Comparison of ENCODE assay signal across 21 cellular contexts in genomic region chr6:129680633-129681032, GRCh38. TPM values are rescaled to one million over a fixed set of nuclear protein-coding genes. Genes with fewer than 3 reads are reported as not detected.
DNase-seq lines count a peak whose midpoint lies in the region; TF ChIP-seq lines count a peak whose summit lies in the region.
"Had no signal": no experiment of that assay in that cellular context is flagged by ENCODE, and none has a peak within 500 bp of the region (broad histone marks: within the 10 kb centered on the region; RNA-seq: fewer than 3 reads in every experiment).

No MANE protein-coding gene starts in this region.

- no peaks in the 10 kb centered on the region for H3K27me3 ChIP-seq in mammary epithelial cell (ENCODE audit: insufficient read depth, low read length)
- H3K27me3 ChIP-seq in ascending aorta = no peaks in the 10 kb centered on the region
- no peaks in the 10 kb centered on the region for H3K27me3 ChIP-seq in suprapubic skin
- H3K27me3 ChIP-seq: colonic mucosa, neural progenitor cell had no signal

- H3K9me3 Mint-ChIP-seq in MCF 10A (ENCODE audit: unreplicated experiment) (no peaks in the 10 kb centered on the region), nephron (no peaks in the 10 kb centered on the region)
- H3K9me3 Mint-ChIP-seq: GM23338, mesothelial cell of epicardium, neural progenitor cell, T-cell had no signal

- H3K9ac ChIP-seq in mammary epithelial cell (ENCODE audit: insufficient read depth, low read length) = no peak overlapping the region
- H3K9ac ChIP-seq: KMS-11, neural progenitor cell had no signal

- no peaks in the 10 kb centered on the region for H3K36me3 ChIP-seq in mammary epithelial cell (ENCODE audit: insufficient read depth, low read length)
- no peaks in the 10 kb centered on the region for H3K36me3 ChIP-seq in ascending aorta
- no peaks in the 10 kb centered on the region for H3K36me3 ChIP-seq in suprapubic skin
- H3K36me3 ChIP-seq: colonic mucosa, neural progenitor cell had no signal

- WGBS in mammary epithelial cell (ENCODE audit: low coverage, missing lambda C conversion rate) = 76% methylated on average over 4 of the region's 4 CpGs
- WGBS in suprapubic skin = 78% methylated on average over 4 of the region's 4 CpGs

- TF ChIP-seq POLR2A in suprapubic skin (IDR thresholded peaks at IDR 0.05) = no peak

- no peak for TF ChIP-seq EP300 in suprapubic skin (IDR thresholded peaks at IDR 0.05)

- H3K9me3 ChIP-seq in mammary epithelial cell (replicated peaks; ENCODE audit: insufficient read depth, low read length) = no peaks in the 10 kb centered on the region
- no peaks in the 10 kb centered on the region for H3K9me3 ChIP-seq in ascending aorta
- no peaks in the 10 kb centered on the region for H3K9me3 ChIP-seq in suprapubic skin
- H3K9me3 ChIP-seq: colonic mucosa had no signal

- no peak overlapping the region for H2AFZ ChIP-seq in mammary epithelial cell (ENCODE audit: low read depth, low read length)
- H2AFZ ChIP-seq: GM23338, neural progenitor cell had no signal

- no peak for DNase-seq in MCF 10A (ENCODE audit: unreplicated experiment)
- no peak for DNase-seq in mammary epithelial cell
- DNase-seq in ascending aorta (ENCODE audit: low spot score in 2 of 2) = no peak
- DNase-seq in suprapubic skin (ENCODE audit: low spot score in 2 of 2) = no peak
- DNase-seq in OCI-M1 (lab: John Stamatoyannopoulos, UW) = no peak
- no peak for DNase-seq in superior temporal gyrus (ENCODE audit: extremely low spot score)
- no peak for DNase-seq in GM10248 (ENCODE audit: extremely low spot score)
- DNase-seq: ACHN; activated CD8-positive, alpha-beta T cell treated with anti-CD3 and anti-CD28 coated beads, Interleukin-2, amount 10 ng/mL, durations not matched to agents 7 days and 5 days; anterior cingulate cortex; colonic mucosa; NCI-H1105; NCI-H2171; T-cell had no signal

- H3K27ac Mint-ChIP-seq in MCF 10A (ENCODE audit: low read depth, unreplicated experiment) (peak overlapping the region; percentile 65), nephron (peak overlapping the region; percentile 3 to 45 (median 39))
- H3K27ac Mint-ChIP-seq: activated CD8-positive, alpha-beta T cell treated with anti-CD3 and anti-CD28 coated beads, Interleukin-2, amount 10 ng/mL, durations not matched to agents 7 days and 5 days; GM23338; mesothelial cell of epicardium; neural progenitor cell had no signal

- peaks cover 8% of the 10 kb centered on the region for H3K36me3 Mint-ChIP-seq in MCF 10A (ENCODE audit: insufficient read depth, unreplicated experiment)
- H3K36me3 Mint-ChIP-seq in nephron (ENCODE audit: low read depth) = peaks cover 5% of the 10 kb centered on the region
- H3K36me3 Mint-ChIP-seq: mesothelial cell of epicardium, neural progenitor cell, T-cell had no signal

- CTCF ChIA-PET in MCF 10A (lab: Yijun Ruan, JAX) = interaction anchor here (1.1 to 2.0 kb wide), 3 partner anchors 18 to 83 kb away, joined by 3 to 8 read pairs (median 6); no protein-coding TSS in a partner anchor
- CTCF ChIA-PET in mammary epithelial cell (lab: Charles Lee; ENCODE audit: low non-redundant PET) = no interaction called here
- CTCF ChIA-PET in GM10248 (lab: Yijun Ruan, JAX) = interaction anchor here (0.8 to 4.0 kb wide), 3 partner anchors 9 to 39 kb away, joined by 3 to 46 read pairs (median 5); no protein-coding TSS in a partner anchor

- no TSS peak for BruUV-seq in MCF 10A (replicated peaks; lab: Mats Ljungman, UMichigan)
- no TSS peak for BruUV-seq in mammary epithelial cell (replicated peaks; lab: Mats Ljungman, UMichigan)

- H3K27me3 Mint-ChIP-seq in MCF 10A (ENCODE audit: insufficient read depth, unreplicated experiment) = no peaks in the 10 kb centered on the region
- no peaks in the 10 kb centered on the region for H3K27me3 Mint-ChIP-seq in nephron (ENCODE audit: low read depth)
- H3K27me3 Mint-ChIP-seq: T-cell had no signal

- dilution Hi-C loops in mammary epithelial cell (cut with HindIII; ENCODE audit: low sequenced_read_pairs) = no loop called here

- H3K4me1 Mint-ChIP-seq in MCF 10A (ENCODE audit: insufficient read depth, unreplicated experiment) = peaks cover 58% of the 10 kb centered on the region
- peaks cover 55% of the 10 kb centered on the region for H3K4me1 Mint-ChIP-seq in nephron

- POLR2A ChIA-PET in MCF 10A (lab: Yijun Ruan, JAX) = interaction anchor here (4.7 kb wide), 1 partner anchor 28 kb away, joined by 81 read pairs; the partner anchor contains the start of gene ARHGAP18
- POLR2A ChIA-PET in GM10248 (lab: Yijun Ruan, JAX) = no interaction called here

- H3K79me2 ChIP-seq in mammary epithelial cell (ENCODE audit: insufficient read depth, low read length) = peaks cover 82% of the 10 kb centered on the region

- H3K27ac ChIP-seq in mammary epithelial cell (ENCODE audit: insufficient read depth, low read depth, low read length) (no peak overlapping the region), ascending aorta (peak overlapping the region; percentile 47 to 60), suprapubic skin (peak overlapping the region; percentile 73)
- H3K27ac ChIP-seq: colonic mucosa, KMS-11, neural progenitor cell, VCaP had no signal

- H3K4me2 ChIP-seq in mammary epithelial cell (ENCODE audit: insufficient read depth, low read depth, low read length) = no peak overlapping the region
- H3K4me2 ChIP-seq: GM23338, KMS-11, neural progenitor cell, smooth muscle cell had no signal

- H3K4me3 ChIP-seq in mammary epithelial cell (replicated peaks in 1 of 3; ENCODE audit: insufficient read depth in 1 of 3, low read depth in 2 of 3, low read length in 3 of 3) (no peak overlapping the region), ascending aorta (no peak overlapping the region), suprapubic skin (no peak overlapping the region)
- H3K4me3 ChIP-seq: colonic mucosa, GM23338, neural progenitor cell, smooth muscle cell had no signal

- TF ChIP-seq CTCF in MCF 10A (IDR thresholded peaks at IDR 0.05; ENCODE audit: unreplicated experiment) (no peak), mammary epithelial cell (conservative IDR thresholded peaks at IDR 0.05 in 1 of 2, IDR thresholded peaks at IDR 0.05 in 1 of 2; ENCODE audit: extremely low read depth in 1 of 2, insufficient read depth in 1 of 2, low read depth in 1 of 2, low read length in 2 of 2) (no peak), ascending aorta (IDR thresholded peaks at IDR 0.05) (no peak), nephron (IDR thresholded peaks at IDR 0.05; ENCODE audit: unreplicated experiment in 3 of 3) (no peak), suprapubic skin (IDR thresholded peaks at IDR 0.05) (no peak), GM10248 (IDR thresholded peaks at IDR 0.05; ENCODE audit: control extremely low read depth, extremely low read depth, low read depth, missing control alignments) (no peak)

- H4K20me1 ChIP-seq in mammary epithelial cell (ENCODE audit: insufficient read depth, low read length) = no peaks in the 10 kb centered on the region

- in situ Hi-C loops in mammary epithelial cell (cut with MboI; ENCODE audit: low sequenced_read_pairs in 2 of 2) = no loop called here

- intact Hi-C loops in MCF 10A (cut with micrococcal nuclease) (loop anchor here (5.0 kb wide), 1 partner anchor 67 kb away; no protein-coding TSS in a partner anchor), mammary epithelial cell (cut with micrococcal nuclease) (no loop called here), ascending aorta (cut with DNase I) (loop anchor here (5.0 kb wide), 1 partner anchor 67 kb away; no protein-coding TSS in a partner anchor)

- H3K4me1 ChIP-seq in mammary epithelial cell (ENCODE audit: insufficient read depth, low read length) (peaks cover 78% of the 10 kb centered on the region), ascending aorta (peaks cover 11 to 12% of the 10 kb centered on the region in 2 donors), suprapubic skin (peaks cover 74% of the 10 kb centered on the region)
- H3K4me1 ChIP-seq: neural progenitor cell had no signal

- H3K4me3 Mint-ChIP-seq in MCF 10A (ENCODE audit: unreplicated experiment) (no peak overlapping the region), nephron (no peak overlapping the region)
- H3K4me3 Mint-ChIP-seq: activated CD8-positive, alpha-beta T cell treated with anti-CD3 and anti-CD28 coated beads, Interleukin-2, amount 10 ng/mL, durations not matched to agents 7 days and 5 days; GM23338; mesothelial cell of epicardium; neural progenitor cell; T-cell had no signal

RNA-seq across cellular contexts. Expression of gene ARHGAP18, which starts 29.3 kb away (rescaled TPM):
- total RNA-seq in MCF 10A (2022) = 14.6 and 22.9 TPM in 2 replicates
- 10 to 100 TPM; 20.8 to 28.5 TPM for total RNA-seq in mammary epithelial cell
- 14.9 TPM for polyA plus RNA-seq in mammary epithelial cell
- polyA minus RNA-seq in mammary epithelial cell = 17.2 TPM
- total RNA-seq in ascending aorta = 10.7 TPM
- total RNA-seq in suprapubic skin = 10 to 100 TPM in 2 of 4 donors, 1 to 10 TPM in 2; 7.1 to 14.2 (median 11.0) TPM
